Comparison of ENCODE assay signal across 22 cellular contexts in the genomic region with DNA sequence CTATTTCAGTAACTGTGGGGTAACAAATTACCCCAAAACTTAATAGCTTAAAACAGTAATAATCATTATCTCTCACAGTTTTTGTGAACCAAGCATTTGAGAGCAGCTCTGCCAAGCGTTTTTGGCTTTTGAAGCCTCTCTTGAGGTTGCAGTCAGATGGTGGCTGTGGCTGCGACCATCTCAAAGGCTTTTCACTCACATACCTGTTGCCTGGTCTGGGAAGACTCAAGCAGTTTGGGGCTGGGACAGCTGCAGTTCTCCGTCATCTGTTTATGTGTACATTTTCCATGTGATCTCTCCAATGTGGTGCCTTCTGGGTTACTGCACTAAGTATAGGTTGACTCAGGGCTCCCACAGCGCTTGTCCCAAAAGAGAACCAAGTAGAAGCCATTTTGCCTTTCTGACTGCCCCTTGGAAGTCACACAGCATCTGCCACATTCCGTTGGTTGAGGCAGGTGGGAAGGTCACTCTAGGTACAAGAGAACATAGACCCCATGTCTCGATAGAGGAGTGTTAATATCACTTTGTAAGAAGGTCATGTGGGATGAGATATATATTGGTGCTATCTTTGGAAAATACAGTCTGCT. TPM values are rescaled to one million over a fixed set of nuclear protein-coding genes. Genes with fewer than 3 reads are reported as not detected.
A peak's percentile ranks its signal among the peaks of the same experiment; 100 is the strongest.
DNase-seq lines count a peak whose midpoint lies in the region; ATAC-seq, FAIRE-seq and TF ChIP-seq lines count a peak whose summit lies in the region.
"Had no signal": no experiment of that assay in that cellular context is flagged by ENCODE, and none has a peak within 500 bp of the region (broad histone marks: within the 10 kb centered on the region; RNA-seq: fewer than 3 reads in every experiment).

No MANE protein-coding gene starts in this region.

- dilution Hi-C loops in IMR-90 (cut with HindIII; ENCODE audit: low sequenced_read_pairs, unreplicated experiment), result no loop called here

- H4K20me1 ChIP-seq in IMR-90 (ENCODE audit: insufficient read depth, low read length), result peaks cover 42% of the 10 kb centered on the region

- TF ChIP-seq POLR2A in IMR-90 (IDR thresholded peaks at IDR 0.05; ENCODE audit: low read depth, low read length) (no peak), upper lobe of left lung (IDR thresholded peaks at IDR 0.05) (no peak), Peyer's patch (IDR thresholded peaks at IDR 0.05) (no peak)

- POLR2A ChIA-PET in IMR-90 (lab: Charles Lee; ENCODE audit: unreplicated experiment), result no interaction called here

- peaks cover 16% of the 10 kb centered on the region for H3K4me1 ChIP-seq in IMR-90 (ENCODE audit: control insufficient read depth, insufficient read depth, low read length)
- peaks cover 46% of the 10 kb centered on the region for H3K4me1 ChIP-seq in muscle layer of colon (ENCODE audit: insufficient read depth, low read length)
- H3K4me1 ChIP-seq in thymus (ENCODE audit: control insufficient read depth, insufficient read depth, low read length), result peaks cover 71% of the 10 kb centered on the region
- H3K4me1 ChIP-seq in upper lobe of left lung, result peaks cover 31 to 59% (median 51%) of the 10 kb centered on the region in 4 donors
- H3K4me1 ChIP-seq in Peyer's patch, result peaks cover 0 to 37% (median 6%) of the 10 kb centered on the region in 4 donors
- H3K4me1 ChIP-seq: BE2C had no signal

- H3K79me1 ChIP-seq in IMR-90 (ENCODE audit: low read depth in 1 of 2, low read length in 2 of 2), result peaks cover 37 to 72% of the 10 kb centered on the region in 2 experiments

- H3K4me3 ChIP-seq in IMR-90 (ENCODE audit: insufficient read depth, low read depth, low read length), result no peak overlapping the region
- H3K4me3 ChIP-seq in muscle layer of colon (ENCODE audit: low read depth in 1 of 2, low read length in 2 of 2), result no peak overlapping the region
- no peak overlapping the region for H3K4me3 ChIP-seq in thymus (ENCODE audit: low read length)
- H3K4me3 ChIP-seq in upper lobe of left lung, result no peak overlapping the region
- no peak overlapping the region for H3K4me3 ChIP-seq in Peyer's patch

- H4K91ac ChIP-seq in IMR-90 (ENCODE audit: insufficient read depth, low read depth, low read length), result no peak overlapping the region

- BruUV-seq in IMR-90 (replicated peaks; lab: Mats Ljungman, UMichigan), result no TSS peak

- no peaks in the 10 kb centered on the region for H3K36me3 ChIP-seq in IMR-90 (ENCODE audit: control insufficient read depth, insufficient read depth, low read length)
- H3K36me3 ChIP-seq in muscle layer of colon (ENCODE audit: insufficient read depth, low read length), result no peaks in the 10 kb centered on the region
- no peaks in the 10 kb centered on the region for H3K36me3 ChIP-seq in thymus (ENCODE audit: control insufficient read depth, insufficient read depth)
- H3K36me3 ChIP-seq in upper lobe of left lung, result no peaks in the 10 kb centered on the region
- H3K36me3 ChIP-seq in Peyer's patch, result no peaks in the 10 kb centered on the region
- H3K36me3 ChIP-seq: BE2C had no signal

- H3K18ac ChIP-seq in IMR-90 (ENCODE audit: low read depth, low read length), result no peak overlapping the region

- WGBS in IMR-90 (ENCODE audit: extremely low coverage in 2 of 2, insufficient read length in 1 of 2), 2 experiments, result 100% methylated on average over 2 of the region's 6 CpGs; no CpG with 5 or more reads in 1 of the 2 experiments
- WGBS in thymus, result 42% methylated on average over 6 of the region's 6 CpGs
- 86 to 91% methylated on average over 5 to 6 of the region's 6 CpGs for WGBS in upper lobe of left lung, 2 donors

- H3K27ac ChIP-seq in IMR-90 (ENCODE audit: insufficient read depth, low read length) (no peak overlapping the region), muscle layer of colon (ENCODE audit: low read depth, low read length) (peak overlapping the region; percentile 12), thymus (ENCODE audit: low read depth) (peak overlapping the region; percentile 88), upper lobe of left lung (peak overlapping the region in 1 of 4 donors; percentile 19), Peyer's patch (peak overlapping the region in 2 of 4 donors; percentile 6 to 93)

- H3K9me3 ChIP-seq in IMR-90 (ENCODE audit: control insufficient read depth, insufficient read depth, low read length) (peaks cover 3% of the 10 kb centered on the region; the same call in 1 of the 2 replicates), muscle layer of colon (ENCODE audit: low read length) (no peaks in the 10 kb centered on the region), thymus (ENCODE audit: control insufficient read depth) (no peaks in the 10 kb centered on the region), upper lobe of left lung (no peaks in the 10 kb centered on the region), Peyer's patch (no peaks in the 10 kb centered on the region)
- H3K9me3 ChIP-seq: BE2C, SK-N-SH had no signal

- H3K9me1 ChIP-seq in IMR-90 (ENCODE audit: insufficient read depth, low read length), result peaks cover 18% of the 10 kb centered on the region

- DNase-seq in activated effector memory CD4-positive, alpha-beta T cell treated with anti-CD3 and anti-CD28 coated beads, Interleukin-2, amount 50 U/mL, for 16 hours, result peak; percentile 19
- no peak for DNase-seq in activated effector memory CD4-positive, alpha-beta T cell treated with Interleukin-2 at 50 U/mL for 16 hours
- DNase-seq in IMR-90 (no peak), upper lobe of left lung (no peak), GM19239 (ENCODE audit: insufficient read length, low spot score) (no peak), Peyer's patch (no peak)
- DNase-seq: BE2C; CD8-positive, alpha-beta memory T cell; DMS79; H9; KBM-7; NCI-H1417 treated with DMSO at 0.1 percent for 48 hours; NCI-H187 treated with DMSO at 0.1 percent for 48 hours; NCI-H2227 treated with DMSO at 0.1 percent for 48 hours; NCI-H524; NCI-H82; OCI-M1; RPMI8226; SHP77 treated with DMSO at 0.1 percent for 48 hours; SK-N-SH had no signal

- no peak overlapping the region for H2BK120ac ChIP-seq in IMR-90 (ENCODE audit: low read depth, low read length)

- H3K9ac ChIP-seq in IMR-90 (ENCODE audit: low read depth, low read length) (no peak overlapping the region), muscle layer of colon (ENCODE audit: low read length) (no peak overlapping the region)
- H3K9ac ChIP-seq: SK-N-SH had no signal

- no peak overlapping the region for H3K56ac ChIP-seq in IMR-90 (ENCODE audit: extremely low read depth, insufficient read depth, low read length)

- H3K27me3 ChIP-seq in IMR-90 (ENCODE audit: control insufficient read depth, insufficient read depth, low read length) (no peaks in the 10 kb centered on the region), muscle layer of colon (ENCODE audit: control insufficient read depth in 1 of 2, insufficient read depth in 2 of 2, low read length in 2 of 2) (no peaks in the 10 kb centered on the region), thymus (ENCODE audit: control insufficient read depth, insufficient read depth) (no peaks in the 10 kb centered on the region), upper lobe of left lung (no peaks in the 10 kb centered on the region), Peyer's patch (no peaks in the 10 kb centered on the region)
- H3K27me3 ChIP-seq: BE2C had no signal

- ATAC-seq in IMR-90 (ENCODE audit: low read depth) (no peak), upper lobe of left lung (ENCODE audit: low FRiP score in 2 of 2) (no peak)

- no peak overlapping the region for H2BK20ac ChIP-seq in IMR-90 (ENCODE audit: low read depth, low read length)

- in situ Hi-C loops in IMR-90 (cut with MboI; ENCODE audit: low sequenced_read_pairs), result no loop called here

- H3K4ac ChIP-seq in IMR-90 (ENCODE audit: low read depth, low read length), result no peak overlapping the region

- CTCF ChIA-PET in IMR-90 (lab: Yijun Ruan, JAX), result no interaction called here

- TF ChIP-seq CTCF in IMR-90 (conservative IDR thresholded peaks at IDR 0.05; ENCODE audit: low read depth, low read length), result no peak
- TF ChIP-seq CTCF in upper lobe of left lung (IDR thresholded peaks at IDR 0.05), result no peak
- no peak for TF ChIP-seq CTCF in Peyer's patch (IDR thresholded peaks at IDR 0.05)

- intact Hi-C loops in IMR-90 (cut with micrococcal nuclease), result no loop called here

- TF ChIP-seq EP300 in upper lobe of left lung (IDR thresholded peaks at IDR 0.05), result no peak

- H2AK5ac ChIP-seq in IMR-90 (ENCODE audit: low read depth, low read length), result 0 out of 2 replicates have a peak overlapping the region, but pooled peaks have one; percentile 7

- no peak for FAIRE-seq in GM19239 (lab: Jason Lieb, UNC)

- no peak overlapping the region for H3K23ac ChIP-seq in IMR-90 (ENCODE audit: low read depth, low read length)

- no peak overlapping the region for H4K8ac ChIP-seq in IMR-90 (ENCODE audit: low read depth in 2 of 2, low read length in 2 of 2)

- no peak overlapping the region for H3K14ac ChIP-seq in IMR-90 (replicated peaks; ENCODE audit: low read depth, low read length)

- no peak overlapping the region for H2AK9ac ChIP-seq in IMR-90 (replicated peaks; ENCODE audit: low read depth, low read length, poor library complexity)

- H4K5ac ChIP-seq in IMR-90 (ENCODE audit: low read depth, low read length), result no peak overlapping the region

- no peak overlapping the region for H2BK15ac ChIP-seq in IMR-90 (ENCODE audit: low read depth, low read length)

- TF ChIP-seq RAD21 in IMR-90 (IDR thresholded peaks at IDR 0.05; ENCODE audit: low read length), result no peak

- no peak overlapping the region for H2BK5ac ChIP-seq in IMR-90 (ENCODE audit: low read depth, low read length, poor library complexity, severe bottlenecking)

- H2AFZ ChIP-seq in IMR-90 (replicated peaks; ENCODE audit: low read length, poor library complexity), result no peak overlapping the region

- no peak overlapping the region for H3K4me2 ChIP-seq in IMR-90 (ENCODE audit: low read depth, low read length)
- H3K4me2 ChIP-seq: SK-N-SH had no signal

TF ChIP-seq in IMR-90, 13 proteins besides CTCF, POLR2A, EP300 and RAD21 (continues in another document):
- TF ChIP-seq CEBPB (IDR thresholded peaks at IDR 0.05; ENCODE audit: low read depth, low read length), result no peak
- no peak for TF ChIP-seq SMC3 (IDR thresholded peaks at IDR 0.05; ENCODE audit: low read depth, low read length)
- no peak for TF ChIP-seq BHLHE40 (IDR thresholded peaks at IDR 0.05; ENCODE audit: low read depth, low read length)
- TF ChIP-seq NFE2L2 (IDR thresholded peaks at IDR 0.05; ENCODE audit: low read depth, low read length), result no peak
- TF ChIP-seq RFX5 (IDR thresholded peaks at IDR 0.05; ENCODE audit: low read depth, low read length), result no peak
- TF ChIP-seq MAFK (IDR thresholded peaks at IDR 0.05; ENCODE audit: low read depth, low read length), result no peak
- TF ChIP-seq MAZ (IDR thresholded peaks at IDR 0.05; ENCODE audit: borderline replicate concordance, low read depth, low read length), result no peak

RNA-seq across cellular contexts. Expression of a gene that starts 49.6 kb away (rescaled TPM):
- total RNA-seq in IMR-90 (2012; rRNA removed), result under 0.01 TPM in 1 of 2 replicates, not detected in the other
- polyA plus RNA-seq in IMR-90 (2012; rRNA removed), result 0.23 and 0.26 TPM in 2 replicates
- 0.16 and 0.29 TPM in 2 replicates for polyA plus RNA-seq in IMR-90 (2012; cell fraction: cytosol; rRNA removed)
- 0.78 and 1.1 TPM in 2 replicates for polyA plus RNA-seq in IMR-90 (2012; cell fraction: nucleus; rRNA removed; ENCODE audit: low replicate concordance)
- 1.6 TPM for polyA plus RNA-seq in thymus
- 10 to 100 TPM in 5 of 6 donors, 1 to 10 TPM in 1; 7.8 to 35.6 (median 16.8) TPM for total RNA-seq in upper lobe of left lung
- total RNA-seq in Peyer's patch, result 10 to 100 TPM in 3 of 4 donors, 1 to 10 TPM in 1; 2.5 to 37.0 (median 22.4) TPM
- total RNA-seq: CD8-positive, alpha-beta memory T cell had no signal
